In the genomic region with DNA sequence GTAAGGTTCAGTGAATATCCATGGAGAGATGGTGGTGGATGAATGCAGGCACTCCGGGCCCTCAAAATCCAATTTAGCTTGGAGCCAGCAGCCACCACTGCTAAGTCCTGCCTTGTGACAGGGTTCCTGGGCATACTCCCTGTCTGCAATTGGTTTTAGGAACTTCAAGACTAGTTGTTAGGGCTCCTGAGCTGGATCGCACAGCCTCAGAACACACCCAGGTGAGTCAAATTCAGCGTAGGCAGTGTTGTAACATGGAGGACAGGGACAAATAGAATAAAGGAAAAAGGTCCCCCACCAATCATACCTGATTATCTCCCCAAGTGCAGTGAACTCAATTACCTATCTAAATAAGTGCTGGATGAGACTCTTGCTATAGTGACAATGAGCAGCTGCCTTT, we compare ENCODE assay signal across 25 cellular contexts.
DNase-seq lines count a peak whose midpoint lies in the region; ATAC-seq and TF ChIP-seq lines count a peak whose summit lies in the region.
"Had no signal": no experiment of that assay in that cellular context is flagged by ENCODE, and none has a peak within 500 bp of the region (broad histone marks: within the 10 kb centered on the region; RNA-seq: fewer than 3 reads in every experiment).

No MANE protein-coding gene starts in this region.

- peak overlapping the region; percentile 28 for H3K9ac ChIP-seq in smooth muscle cell (ENCODE audit: low read depth)
- H3K9ac ChIP-seq: BLaER1 treated with 17β-estradiol and CSF1 and Interleukin-3, amounts not matched to agents 10 nM and 100 nM had no signal

- H2AFZ ChIP-seq in smooth muscle cell (ENCODE audit: low read depth) = no peak overlapping the region
- H2AFZ ChIP-seq: PC-9 had no signal

- POLR2A ChIA-PET in RWPE1 (lab: Yijun Ruan, JAX; ENCODE audit: low non-redundant PET) = no interaction called here

- H3K36me3 ChIP-seq in smooth muscle cell (ENCODE audit: low read depth) = no peaks in the 10 kb centered on the region
- H3K36me3 ChIP-seq: BLaER1 treated with 17β-estradiol and CSF1 and Interleukin-3, amounts not matched to agents 10 nM and 100 nM; HAP-1 had no signal

- no peak overlapping the region for H3K4me2 ChIP-seq in smooth muscle cell
- H3K4me2 ChIP-seq: A549; BLaER1 treated with 17β-estradiol and CSF1 and Interleukin-3, amounts not matched to agents 10 nM and 100 nM; PC-9 had no signal

- H3K4me1 ChIP-seq in foreskin keratinocyte (peaks cover 54% of the 10 kb centered on the region), smooth muscle cell (ENCODE audit: low read depth) (no peaks in the 10 kb centered on the region)
- H3K4me1 ChIP-seq: A549; BLaER1 treated with 17β-estradiol and CSF1 and Interleukin-3, amounts not matched to agents 10 nM and 100 nM; HAP-1 had no signal

- H3K27ac ChIP-seq in RWPE1 (peak overlapping the region; percentile 89), foreskin keratinocyte (peak overlapping the region; percentile 100), smooth muscle cell (ENCODE audit: low read depth) (peak overlapping the region; percentile 86)
- H3K27ac ChIP-seq: A549; BLaER1 treated with 17β-estradiol and CSF1 and Interleukin-3, amounts not matched to agents 10 nM and 100 nM; PC-9 had no signal

- H3K9me3 ChIP-seq in smooth muscle cell (replicated peaks; ENCODE audit: low read depth) = no peaks in the 10 kb centered on the region
- H3K9me3 ChIP-seq: A549, HAP-1 had no signal

- no peaks in the 10 kb centered on the region for H3K27me3 ChIP-seq in foreskin keratinocyte
- H3K27me3 ChIP-seq in smooth muscle cell (ENCODE audit: low read depth) = no peaks in the 10 kb centered on the region
- H3K27me3 ChIP-seq: BLaER1 treated with 17β-estradiol and CSF1 and Interleukin-3, amounts not matched to agents 10 nM and 100 nM had no signal

- H3K4me3 ChIP-seq in epithelial cell of esophagus (ENCODE audit: low read length) (peak overlapping the region; percentile 3), smooth muscle cell (no peak overlapping the region)
- H3K4me3 ChIP-seq: A549; BLaER1 treated with 17β-estradiol and CSF1 and Interleukin-3, amounts not matched to agents 10 nM and 100 nM; HAP-1; PC-9 had no signal

- H3K79me2 ChIP-seq in smooth muscle cell (ENCODE audit: low read depth) = no peaks in the 10 kb centered on the region

- ATAC-seq in foreskin keratinocyte (peak; percentile 2), HG02884 (IDR thresholded peaks at IDR 0.05; ENCODE audit: unreplicated experiment) (no peak)
- ATAC-seq: A549 had no signal

- no peaks in the 10 kb centered on the region for H3F3A ChIP-seq in smooth muscle cell (ENCODE audit: low read depth)

- DNase-seq in RWPE1 (ENCODE audit: low spot score) (no peak), epithelial cell of esophagus (ENCODE audit: low read depth) (peak; percentile 95), foreskin keratinocyte (peak; percentile 69 to 87), smooth muscle cell (lab: John Stamatoyannopoulos, UW; ENCODE audit: unreplicated experiment) (no peak), OCI-M1 (lab: John Stamatoyannopoulos, UW) (no peak), GM20000 (ENCODE audit: low spot score) (no peak)
- no peak for DNase-seq in activated CD4-positive, CD25-positive, alpha-beta regulatory T cell (lab: John Stamatoyannopoulos, UW)
- DNase-seq: AML-193; CD4-positive, alpha-beta memory T cell; COR-L47; DMS53; GOT3; NCI-H1092; NCI-H1417 treated with DMSO at 0.1 percent for 48 hours; NCI-H187; NCI-H2171 treated with DMSO at 0.1 percent for 48 hours; NCI-H345; NCI-H510A treated with DMSO at 0.1 percent for 48 hours; PC-9; RPMI8226; SHP77 treated with DMSO at 0.1 percent for 48 hours had no signal

- 89% methylated on average over 3 of the region's 3 CpGs for WGBS in smooth muscle cell (ENCODE audit: low lambda C conversion rate)

- H4K20me1 ChIP-seq in smooth muscle cell (ENCODE audit: low read depth) = no peaks in the 10 kb centered on the region
- H4K20me1 ChIP-seq: BLaER1 treated with 17β-estradiol and CSF1 and Interleukin-3, amounts not matched to agents 10 nM and 100 nM had no signal

- CTCF ChIA-PET in RWPE1 (lab: Yijun Ruan, JAX) = interaction anchor here (0.5 to 0.8 kb wide), 3 partner anchors 250 to 1350 kb away, joined by 3 to 4 read pairs (median 3); no protein-coding TSS in a partner anchor

- no peak for TF ChIP-seq CTCF in RWPE1 (conservative IDR thresholded peaks at IDR 0.05; ENCODE audit: low read depth)
- TF ChIP-seq CTCF in epithelial cell of esophagus (IDR thresholded peaks at IDR 0.05; ENCODE audit: insufficient read depth, low read depth, low read length, missing control alignments) = no peak
- no peak for TF ChIP-seq CTCF in foreskin keratinocyte (conservative IDR thresholded peaks at IDR 0.05)
- no peak for TF ChIP-seq CTCF in smooth muscle cell (IDR thresholded peaks at IDR 0.05; ENCODE audit: borderline replicate concordance, insufficient read depth, poor library complexity, severe bottlenecking)
- TF ChIP-seq CTCF in GM20000 (IDR thresholded peaks at IDR 0.05; ENCODE audit: extremely low read depth, missing control alignments) = no peak

Comparison
In these comparisons a context has a peak if more than half of its experiments do, and no peak if none do; other contexts are left out.
1. DNase-seq: peak in epithelial cell of esophagus (single experiment) and foreskin keratinocyte (2 of 2); none in RWPE1 (single experiment), smooth muscle cell (single experiment), OCI-M1 (single experiment), GM20000 (single experiment) and activated CD4-positive, CD25-positive, alpha-beta regulatory T cell (0 of 4).
2. Peak in every context shown above with its lines, with median percentiles within 50 percentile points of each other: H3K27ac ChIP-seq.